In genomic region chr14:95048771-95049312, GRCh38 we compare ENCODE assay signal across 17 cellular contexts.
"Had no signal": no experiment of that assay in that cellular context is flagged by ENCODE, and none has a peak within 500 bp of the region (broad histone marks: within the 10 kb centered on the region; RNA-seq: fewer than 3 reads in every experiment).

No MANE protein-coding gene starts in this region.

- H3K4me3 ChIP-seq: colonic mucosa, left lung, pancreas, right lobe of liver, transverse colon had no signal

- H3K4me1 ChIP-seq: colonic mucosa, left lung, pancreas, right lobe of liver had no signal

- DNase-seq: activated CD4-positive, alpha-beta T cell treated with anti-CD3 and anti-CD28 coated beads for 36 hours; activated CD4-positive, alpha-beta T cell treated with anti-CD3 and anti-CD28 coated beads, Interleukin-2, amount 50 U/mL, for 48 hours; activated naive CD4-positive, alpha-beta T cell treated with anti-CD3 and anti-CD28 coated beads for 36 hours; activated T-cell treated with anti-CD3 and anti-CD28 coated beads for 4 hours; central memory CD4-positive, alpha-beta T cell; colonic mucosa; pancreas; right lobe of liver; stimulated activated naive CD4-positive, alpha-beta T cell; transverse colon had no signal

- H3K9me3 Mint-ChIP-seq: activated naive CD4-positive, alpha-beta T cell treated with anti-CD3 and anti-CD28 coated beads for 36 hours; activated T-helper 17 cell treated with anti-CD3 and anti-CD28 coated beads, Interleukin-2, amount 50 U/mL, for 72 hours; T-helper 2 cell treated with Interferon-gamma antibody and Interleukin-4, amounts not matched to agents 5 μg/mL and 100 μg/mL, for 36 hours had no signal

- H3K36me3 Mint-ChIP-seq: brain had no signal

- H3K36me3 ChIP-seq: colonic mucosa, left lung, pancreas, right lobe of liver, transverse colon had no signal

- H3K27ac Mint-ChIP-seq: activated CD4-positive, alpha-beta T cell treated with anti-CD3 and anti-CD28 coated beads for 36 hours; activated naive CD4-positive, alpha-beta T cell treated with anti-CD3 and anti-CD28 coated beads for 36 hours; activated T-helper 17 cell treated with anti-CD3 and anti-CD28 coated beads, Interleukin-2, amount 50 U/mL, for 72 hours; brain; T-helper 2 cell treated with Interferon-gamma antibody and Interleukin-4, amounts not matched to agents 5 μg/mL and 100 μg/mL, for 36 hours had no signal

- H3K27ac ChIP-seq: colonic mucosa, left lung, pancreas, right lobe of liver had no signal

- H3K4me3 Mint-ChIP-seq: activated CD4-positive, alpha-beta T cell treated with anti-CD3 and anti-CD28 coated beads for 36 hours; activated naive CD4-positive, alpha-beta T cell treated with anti-CD3 and anti-CD28 coated beads for 36 hours; activated T-helper 17 cell treated with anti-CD3 and anti-CD28 coated beads, Interleukin-2, amount 50 U/mL, for 72 hours; brain; T-helper 2 cell treated with Interferon-gamma antibody and Interleukin-4, amounts not matched to agents 5 μg/mL and 100 μg/mL, for 36 hours had no signal

- FAIRE-seq: endometrium, frontal cortex, pancreas, TTC549 had no signal

- H3K9me3 ChIP-seq: colonic mucosa, left lung, pancreas, right lobe of liver, transverse colon had no signal

- H3K27me3 ChIP-seq: colonic mucosa, pancreas, right lobe of liver, transverse colon had no signal

- ATAC-seq: activated CD4-positive, alpha-beta T cell treated with anti-CD3 and anti-CD28 coated beads for 36 hours; activated T-helper 17 cell treated with anti-CD3 and anti-CD28 coated beads, Interleukin-2, amount 50 U/mL, for 72 hours; left lung; pancreas; right lobe of liver had no signal

- H3K4me1 Mint-ChIP-seq: activated CD4-positive, alpha-beta T cell treated with anti-CD3 and anti-CD28 coated beads for 36 hours; activated T-helper 17 cell treated with anti-CD3 and anti-CD28 coated beads, Interleukin-2, amount 50 U/mL, for 72 hours had no signal
